ENCODE assay signal across 9 cellular contexts in the genomic region with DNA sequence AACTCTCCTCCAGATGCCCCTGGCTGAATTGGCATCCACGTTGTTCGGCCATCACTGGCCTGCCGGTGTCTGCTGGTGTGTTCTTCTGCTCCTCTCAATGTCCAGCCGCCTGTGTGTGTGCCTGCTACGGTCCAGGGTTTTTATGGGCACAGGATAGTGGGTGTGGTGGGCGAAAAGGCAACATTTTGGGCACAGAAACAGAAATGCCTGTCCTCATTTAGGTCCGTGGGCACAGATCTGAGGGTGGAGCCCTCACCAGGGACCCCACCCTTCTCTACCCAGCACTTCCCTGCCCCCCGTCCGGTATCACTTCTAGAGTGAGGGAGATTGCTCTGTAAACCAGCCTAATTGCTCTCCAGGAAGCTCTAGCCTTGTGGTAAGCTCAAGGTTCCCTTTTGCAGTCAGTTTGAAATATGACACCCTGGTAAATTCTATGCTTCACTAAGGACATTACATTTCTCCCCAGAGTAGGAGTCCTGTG.
A peak's percentile ranks its signal among the peaks of the same experiment; 100 is the strongest.
DNase-seq lines count a peak whose midpoint lies in the region; ATAC-seq and TF ChIP-seq lines count a peak whose summit lies in the region.
"Had no signal": no experiment of that assay in that cellular context is flagged by ENCODE, and none has a peak within 500 bp of the region (broad histone marks: within the 10 kb centered on the region; RNA-seq: fewer than 3 reads in every experiment).

No MANE protein-coding gene starts in this region.

- TF ChIP-seq POLR2A in gastroesophageal sphincter (IDR thresholded peaks at IDR 0.05) = no peak
- TF ChIP-seq POLR2A in suprapubic skin (IDR thresholded peaks at IDR 0.05) = no peak

- H3K9me2 ChIP-seq in PC-3 (replicated peaks; ENCODE audit: low read length) = no peaks in the 10 kb centered on the region

- H3K27ac ChIP-seq in PC-3 (ENCODE audit: low read length) (no peak overlapping the region), gastroesophageal sphincter (no peak overlapping the region), suprapubic skin (no peak overlapping the region)

- DNase-seq in CD1c-positive myeloid dendritic cell (ENCODE audit: extremely low spot score) (peak; percentile 43), PC-3 (peak; percentile 12), iris pigment epithelial cell (ENCODE audit: low read depth) (peak; percentile 80), amniotic stem cell (lab: John Stamatoyannopoulos, UW) (no peak), suprapubic skin (ENCODE audit: low spot score in 2 of 2) (no peak)

- no TSS peak for BruUV-seq in PC-3 (replicated peaks; lab: Mats Ljungman, UMichigan)

- no peak overlapping the region for H3K4me2 ChIP-seq in PC-3 (ENCODE audit: low read length)

- H3K9me3 ChIP-seq in PC-3 (ENCODE audit: low read length) = no peaks in the 10 kb centered on the region
- no peaks in the 10 kb centered on the region for H3K9me3 ChIP-seq in gastroesophageal sphincter
- H3K9me3 ChIP-seq in suprapubic skin = no peaks in the 10 kb centered on the region
- H3K9me3 ChIP-seq: adrenal gland had no signal

- intact Hi-C loops in PC-3 (cut with micrococcal nuclease) = no loop called here

- TF ChIP-seq CTCF in PC-3 (conservative IDR thresholded peaks at IDR 0.05; ENCODE audit: low read depth, low read length) (no peak), gastroesophageal sphincter (IDR thresholded peaks at IDR 0.05) (no peak), suprapubic skin (IDR thresholded peaks at IDR 0.05) (no peak)

- H3F3A ChIP-seq in PC-3 (ENCODE audit: low read length, unreplicated experiment) = no peaks in the 10 kb centered on the region

- H4K20me1 ChIP-seq in PC-3 (ENCODE audit: low read length) = no peaks in the 10 kb centered on the region

- TF ChIP-seq EP300 in gastroesophageal sphincter (IDR thresholded peaks at IDR 0.05) (no peak), suprapubic skin (IDR thresholded peaks at IDR 0.05) (no peak)

- no peaks in the 10 kb centered on the region for H3K27me3 ChIP-seq in PC-3 (ENCODE audit: low read length)
- no peaks in the 10 kb centered on the region for H3K27me3 ChIP-seq in gastroesophageal sphincter
- H3K27me3 ChIP-seq in suprapubic skin = no peaks in the 10 kb centered on the region
- H3K27me3 ChIP-seq: adrenal gland had no signal

- H3K9ac ChIP-seq in PC-3 (ENCODE audit: low read length) = no peak overlapping the region

- POLR2A ChIA-PET in PC-3 (lab: Charles Lee; ENCODE audit: unreplicated experiment) = no interaction called here

- no peaks in the 10 kb centered on the region for H3K4me1 ChIP-seq in PC-3 (ENCODE audit: insufficient read depth, low read length)
- no peaks in the 10 kb centered on the region for H3K4me1 ChIP-seq in gastroesophageal sphincter
- no peaks in the 10 kb centered on the region for H3K4me1 ChIP-seq in suprapubic skin
- H3K4me1 ChIP-seq: adrenal gland had no signal

- H3K4me3 ChIP-seq in PC-3 (ENCODE audit: low read length) (no peak overlapping the region), gastroesophageal sphincter (no peak overlapping the region), suprapubic skin (no peak overlapping the region)
- H3K4me3 ChIP-seq: adrenal gland had no signal

- no peak overlapping the region for H2AFZ ChIP-seq in PC-3 (ENCODE audit: low read length)

- no peaks in the 10 kb centered on the region for H3K79me2 ChIP-seq in PC-3 (ENCODE audit: low read length)

- 76% methylated on average over 9 of the region's 9 CpGs; no CpG with 5 or more reads in 1 of the 2 donors for WGBS in gastroesophageal sphincter (ENCODE audit: low coverage in 1 of 2), 2 donors
- 71% methylated on average over 5 of the region's 9 CpGs for WGBS in suprapubic skin

- CTCF ChIA-PET in PC-3 (lab: Charles Lee) = no interaction called here

- H3K36me3 ChIP-seq in PC-3 (ENCODE audit: low read depth, low read length) (no peaks in the 10 kb centered on the region), gastroesophageal sphincter (no peaks in the 10 kb centered on the region), suprapubic skin (no peaks in the 10 kb centered on the region)
- H3K36me3 ChIP-seq: adrenal gland had no signal

- ATAC-seq in GM19324 (IDR thresholded peaks at IDR 0.05; ENCODE audit: low FRiP score, unreplicated experiment) (peak; percentile 70), HG03135 (IDR thresholded peaks at IDR 0.05; ENCODE audit: unreplicated experiment) (peak; percentile 80), PC-3 (no peak), gastroesophageal sphincter (no peak)

Comparison
In these comparisons a context has a peak if more than half of its experiments do, and no peak if none do; other contexts are left out.
1. DNase-seq: peak in CD1c-positive myeloid dendritic cell (single experiment), PC-3 (single experiment) and iris pigment epithelial cell (single experiment); none in amniotic stem cell (single experiment) and suprapubic skin (0 of 2).
2. ATAC-seq: peak in GM19324 (single experiment) and HG03135 (single experiment); none in PC-3 (single experiment) and gastroesophageal sphincter (single experiment).